In genomic region chr2:128768066-128768465, GRCh38 we compare ENCODE assay signal across 22 cellular contexts.
"Had no signal": no experiment of that assay in that cellular context is flagged by ENCODE, and none has a peak within 500 bp of the region (broad histone marks: within the 10 kb centered on the region; RNA-seq: fewer than 3 reads in every experiment).

No MANE protein-coding gene starts in this region.

- H3K9me3 ChIP-seq: MG63, SJSA1 had no signal

- H3K4me3 ChIP-seq: K562, MG63, SJSA1, SK-N-MC had no signal

- H3K27ac ChIP-seq: HL-60, KMS-11, RWPE1, SJSA1, SK-N-MC had no signal

- H3K27ac Mint-ChIP-seq: IgD-negative memory B cell had no signal

- H3K27me3 ChIP-seq: MG63, SJSA1 had no signal

- H3K36me3 ChIP-seq: MG63, SJSA1 had no signal

- H3K9ac ChIP-seq: KMS-11 had no signal

- DNase-seq: MG63, NCI-H1092, NCI-H1105 treated with DMSO at 0.1 percent for 48 hours, NCI-H1417 treated with DMSO at 0.1 percent for 48 hours, NCI-H146, NCI-H1694 treated with DMSO at 0.1 percent for 48 hours, NCI-H1930, NCI-H2081, NCI-H2107, NCI-H2227 treated with DMSO at 0.1 percent for 48 hours, NCI-H524, NCI-H526 treated with DMSO at 0.1 percent for 48 hours, NCI-H774, PC-3, SIG-M5 had no signal

- H3K4me1 Mint-ChIP-seq: IgD-negative memory B cell had no signal

- H3K4me1 ChIP-seq: SJSA1 had no signal

- H3K36me3 Mint-ChIP-seq: IgD-negative memory B cell had no signal

- H3K4me2 ChIP-seq: KMS-11 had no signal

- H3K4me3 Mint-ChIP-seq: IgD-negative memory B cell had no signal
